26 cellular contexts compared by ENCODE assay signal in genomic region chr14:60125918-60126317, GRCh38.
"Had no signal": no experiment of that assay in that cellular context is flagged by ENCODE, and none has a peak within 500 bp of the region (broad histone marks: within the 10 kb centered on the region; RNA-seq: fewer than 3 reads in every experiment).

No MANE protein-coding gene starts in this region.

- H3K27ac ChIP-seq: coronary artery, esophagus squamous epithelium, gastrocnemius medialis, left lung, neural progenitor cell, prostate gland, right atrium auricular region, stomach, thyroid gland had no signal

- H2AFZ ChIP-seq: neural progenitor cell had no signal

- H3K36me3 ChIP-seq: prostate gland had no signal

- H3K4me1 Mint-ChIP-seq: nephron, neural progenitor cell had no signal

- ATAC-seq: gastrocnemius medialis; left cardiac atrium; left lung; naive thymus-derived CD4-positive, alpha-beta T cell; sciatic nerve had no signal

- H3K4me2 ChIP-seq: neural progenitor cell, smooth muscle cell had no signal

- H3K27ac Mint-ChIP-seq: naive thymus-derived CD4-positive, alpha-beta T cell; nephron; neural progenitor cell had no signal

- H3K4me3 Mint-ChIP-seq: naive thymus-derived CD4-positive, alpha-beta T cell; nephron; neural progenitor cell had no signal

- H3K4me1 ChIP-seq: esophagus squamous epithelium, gastrocnemius medialis, left lung, neural progenitor cell, prostate gland, right atrium auricular region, stomach, thyroid gland had no signal

- H3K9ac ChIP-seq: neural progenitor cell had no signal

- H3K27me3 Mint-ChIP-seq: naive thymus-derived CD4-positive, alpha-beta T cell had no signal

- DNase-seq: dermis blood vessel endothelial cell; effector memory CD4-positive, alpha-beta T cell; esophagus squamous epithelium; foreskin fibroblast; gastrocnemius medialis; head of caudate nucleus; left cardiac atrium; left lung; mesenchymal stem cell; midbrain; naive thymus-derived CD4-positive, alpha-beta T cell; stimulated activated CD4-positive, alpha-beta T cell treated with anti-CD3 and anti-CD28 coated beads, Interleukin-12 subunit alpha, Interleukin-12 subunit beta, amount 100 ng/mL, for 4 hours; stimulated activated CD4-positive, alpha-beta T cell treated with anti-CD3 and anti-CD28 coated beads, Interleukin-1b, Interleukin-23, amount 100 ng/mL, for 48 hours; stimulated activated CD4-positive, alpha-beta T cell treated with anti-CD3 and anti-CD28 coated beads, Interleukin-4, amount 100 ng/mL, for 1 hour; stimulated activated CD8-positive, alpha-beta memory T cell treated with anti-CD3 and anti-CD28 coated beads, Interleukin-4, amount 100 ng/mL, for 48 hours; stimulated activated naive CD4-positive, alpha-beta T cell; stomach; thyroid gland; trophoblast cell had no signal

- H3K9me3 ChIP-seq: esophagus squamous epithelium, gastrocnemius medialis, left lung, prostate gland, right atrium auricular region, stomach, thyroid gland had no signal

- H3K27me3 ChIP-seq: esophagus squamous epithelium, gastrocnemius medialis, left lung, neural progenitor cell, right atrium auricular region, stomach, thyroid gland had no signal

- H3K9me3 Mint-ChIP-seq: neural progenitor cell had no signal

- H3K4me3 ChIP-seq: coronary artery, esophagus squamous epithelium, gastrocnemius medialis, left lung, neural progenitor cell, prostate gland, right atrium auricular region, smooth muscle cell, stomach, thyroid gland had no signal
